Comparison of ENCODE assay signal across 20 cellular contexts in genomic region chr12:53539526-53539925, GRCh38. TPM values are rescaled to one million over a fixed set of nuclear protein-coding genes. Genes with fewer than 3 reads are reported as not detected.
"Had no signal": no experiment of that assay in that cellular context is flagged by ENCODE, and none has a peak within 500 bp of the region (broad histone marks: within the 10 kb centered on the region; RNA-seq: fewer than 3 reads in every experiment).

No MANE protein-coding gene starts in this region.

- H3K9me3 ChIP-seq: esophagus muscularis mucosa, gastroesophageal sphincter, heart left ventricle had no signal

- H3K27me3 ChIP-seq: esophagus muscularis mucosa, gastroesophageal sphincter, heart left ventricle had no signal

- ATAC-seq: activated CD4-positive, CD25-positive, alpha-beta regulatory T cell treated with anti-CD3 and anti-CD28 coated beads, Interleukin-2, amount 50 U/mL, for 24 hours; activated T-cell treated with anti-CD3 and anti-CD28 coated beads, Interleukin-2, amount 50 U/mL, for 4 hours; gastroesophageal sphincter; heart left ventricle; right cardiac atrium had no signal

- FAIRE-seq: endothelial cell of umbilical vein had no signal

- DNase-seq: activated CD4-positive, alpha-beta T cell treated with anti-CD3 and anti-CD28 coated beads, Interleukin-2, amount 50 U/mL, for 1 hour; activated CD8-positive, alpha-beta memory T cell treated with anti-CD3 and anti-CD28 coated beads, Interleukin-2, amount 50 U/mL, for 4 hours; activated naive CD4-positive, alpha-beta T cell treated with anti-CD3 and anti-CD28 coated beads for 36 hours; activated T-cell treated with anti-CD3 and anti-CD28 coated beads, Interleukin-2, amount 50 U/mL, for 4 hours; aorta; cerebellar nuclear complex; effector memory CD4-positive, alpha-beta T cell; heart left ventricle; immature natural killer cell; mesendoderm; right cardiac atrium; stimulated activated CD4-positive, alpha-beta T cell treated with anti-CD3 and anti-CD28 coated beads, Interleukin-15, amount 100 ng/mL, for 24 hours; stimulated activated CD4-positive, alpha-beta T cell treated with anti-CD3 and anti-CD28 coated beads, Interleukin-2, amount 100 ng/mL, for 48 hours; trophoblast cell had no signal

- H3K4me3 ChIP-seq: esophagus muscularis mucosa, gastroesophageal sphincter, heart left ventricle, skin epidermis had no signal

RNA-seq across cellular contexts. Expression of gene NPFF, which starts 32.2 kb away (rescaled TPM):
- total RNA-seq: activated naive CD4-positive, alpha-beta T cell treated with anti-CD3 and anti-CD28 coated beads for 36 hours; activated T-cell treated with anti-CD3 and anti-CD28 coated beads, Interleukin-2, amount 50 U/mL, for 4 hours; aorta; endothelial cell of umbilical vein; esophagus muscularis mucosa; gastroesophageal sphincter; heart left ventricle; lower leg skin; right cardiac atrium had no signal
- polyA plus RNA-seq: endothelial cell of umbilical vein, heart left ventricle, immature natural killer cell, right cardiac atrium had no signal
